14 cellular contexts compared by ENCODE assay signal in genomic region chr3:99720985-99721632, GRCh38.
DNase-seq lines count a peak whose midpoint lies in the region; ATAC-seq and TF ChIP-seq lines count a peak whose summit lies in the region.
"Had no signal": no experiment of that assay in that cellular context is flagged by ENCODE, and none has a peak within 500 bp of the region (broad histone marks: within the 10 kb centered on the region; RNA-seq: fewer than 3 reads in every experiment).

No MANE protein-coding gene starts in this region.

- H3K9me3 ChIP-seq in upper lobe of right lung = no peaks in the 10 kb centered on the region
- H3K9me3 ChIP-seq: pancreas had no signal

- no peak overlapping the region for H3K27ac ChIP-seq in upper lobe of right lung
- H3K27ac ChIP-seq: pancreas had no signal

- H3K4me3 ChIP-seq in foreskin fibroblast (ENCODE audit: low read depth in 1 of 2, low read length in 2 of 2) = no peak overlapping the region
- no peak overlapping the region for H3K4me3 ChIP-seq in upper lobe of right lung
- H3K4me3 ChIP-seq: K562, pancreas had no signal

- H3K27me3 ChIP-seq in upper lobe of right lung = no peaks in the 10 kb centered on the region
- H3K27me3 ChIP-seq: pancreas had no signal

- no peaks in the 10 kb centered on the region for H3K4me1 ChIP-seq in upper lobe of right lung
- H3K4me1 ChIP-seq: pancreas had no signal

- intact Hi-C loops in Right ventricle myocardium superior (cut with DNase I) = no loop called here
- intact Hi-C loops in cardiac septum (cut with DNase I) = no loop called here
- intact Hi-C loops in upper lobe of right lung (cut with DNase I) = no loop called here

- ATAC-seq in Right ventricle myocardium superior (ENCODE audit: poor library complexity) (no peak), upper lobe of right lung (peak; percentile 74), HG02938 (IDR thresholded peaks at IDR 0.05; ENCODE audit: unreplicated experiment) (no peak)
- ATAC-seq: K562 had no signal

- no peaks in the 10 kb centered on the region for H3K36me3 ChIP-seq in upper lobe of right lung
- H3K36me3 ChIP-seq: pancreas had no signal

- TF ChIP-seq CTCF in foreskin fibroblast (IDR thresholded peaks at IDR 0.05; ENCODE audit: low read depth, low read length) = no peak
- TF ChIP-seq CTCF in upper lobe of right lung (IDR thresholded peaks at IDR 0.05) = no peak

- DNase-seq in Right ventricle myocardium superior (peak; percentile 45), cardiac septum (ENCODE audit: low spot score) (no peak), RPMI7951 (ENCODE audit: low read depth) (peak; percentile 63), foreskin fibroblast (peak; percentile 68 to 89), upper lobe of right lung (peak; percentile 77), middle frontal gyrus (ENCODE audit: extremely low spot score, low spot score) (no peak)
- DNase-seq in stimulated activated CD4-positive, alpha-beta T cell treated with anti-CD3 and anti-CD28 coated beads, Interleukin-2, amount 100 ng/mL, for 48 hours = no peak
- DNase-seq: activated CD4-positive, alpha-beta T cell treated with anti-CD3 and anti-CD28 coated beads for 48 hours; activated gamma-delta T cell; islet precursor cell; NCI-H526; pancreas had no signal

Comparison
In these comparisons a context has a peak if more than half of its experiments do, and no peak if none do; other contexts are left out.
1. DNase-seq: peak in Right ventricle myocardium superior (single experiment), RPMI7951 (single experiment), foreskin fibroblast (2 of 2) and upper lobe of right lung (single experiment); none in cardiac septum (single experiment), stimulated activated CD4-positive, alpha-beta T cell treated with anti-CD3 and anti-CD28 coated beads, Interleukin-2, amount 100 ng/mL, for 48 hours (0 of 2) and middle frontal gyrus (single experiment).